In the genomic region with DNA sequence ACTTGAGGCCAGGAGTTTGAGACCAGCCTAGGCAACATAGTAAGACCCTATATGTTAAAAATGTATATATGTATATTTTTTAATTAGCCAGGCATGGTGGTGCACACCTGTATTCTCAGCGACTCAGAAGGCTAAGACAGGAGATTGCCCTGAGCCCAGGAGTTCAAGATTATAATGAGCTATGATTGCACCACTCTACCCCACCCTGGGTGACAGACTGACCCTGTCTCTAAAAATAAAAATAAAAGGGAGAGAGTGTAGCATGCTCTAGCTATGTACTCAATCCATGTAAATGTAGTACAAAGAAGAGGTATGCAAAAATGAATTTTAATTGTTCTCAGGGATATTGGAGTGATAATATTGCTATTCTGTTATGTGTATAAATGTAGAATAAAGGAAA, we compare ENCODE assay signal across 1 cellular context.
TF ChIP-seq lines count a peak whose summit lies in the region.

No MANE protein-coding gene starts in this region.

TF ChIP-seq in K562, 482 proteins besides CTCF, POLR2A, EP300 and RAD21:
- TF ChIP-seq ARID4B (CRISPR knock-in tag; IDR thresholded peaks at IDR 0.05) (no peak), ZNF23 (CRISPR knock-in tag; IDR thresholded peaks at IDR 0.05) (no peak), KDM1A (IDR thresholded peaks at IDR 0.05) (no peak), ETV5 (CRISPR knock-in tag; IDR thresholded peaks at IDR 0.05; ENCODE audit: low read depth) (no peak), ZNF175 (CRISPR knock-in tag; IDR thresholded peaks at IDR 0.05; ENCODE audit: low read depth) (no peak), GTF2A2 (tag; IDR thresholded peaks at IDR 0.05) (no peak), NELFE (IDR thresholded peaks at IDR 0.05; ENCODE audit: insufficient read depth, insufficient read length) (no peak), NONO (IDR thresholded peaks at IDR 0.05; ENCODE audit: low read depth in 2 of 2, low read length in 1 of 2) (no peak), KLF13 (tag; IDR thresholded peaks at IDR 0.05; ENCODE audit: borderline replicate concordance, low read depth) (no peak), EGR1 (conservative IDR thresholded peaks at IDR 0.05) (no peak), SREBF1 (IDR thresholded peaks at IDR 0.05; ENCODE audit: borderline replicate concordance, low read depth, low read length) (no peak), BRD4 (IDR thresholded peaks at IDR 0.05) (no peak), ZFP36 (IDR thresholded peaks at IDR 0.05; ENCODE audit: low read depth, low read length, partially characterized antibody) (no peak), SMAD1 (IDR thresholded peaks at IDR 0.05; ENCODE audit: low read depth, low read length, partially characterized antibody) (no peak), HSF4 (CRISPR knock-in tag; IDR thresholded peaks at IDR 0.05; ENCODE audit: borderline replicate concordance) (no peak), BDP1 (IDR thresholded peaks at IDR 0.05; ENCODE audit: insufficient read depth, insufficient read length) (no peak)
